19 cellular contexts compared by ENCODE assay signal in the genomic region with DNA sequence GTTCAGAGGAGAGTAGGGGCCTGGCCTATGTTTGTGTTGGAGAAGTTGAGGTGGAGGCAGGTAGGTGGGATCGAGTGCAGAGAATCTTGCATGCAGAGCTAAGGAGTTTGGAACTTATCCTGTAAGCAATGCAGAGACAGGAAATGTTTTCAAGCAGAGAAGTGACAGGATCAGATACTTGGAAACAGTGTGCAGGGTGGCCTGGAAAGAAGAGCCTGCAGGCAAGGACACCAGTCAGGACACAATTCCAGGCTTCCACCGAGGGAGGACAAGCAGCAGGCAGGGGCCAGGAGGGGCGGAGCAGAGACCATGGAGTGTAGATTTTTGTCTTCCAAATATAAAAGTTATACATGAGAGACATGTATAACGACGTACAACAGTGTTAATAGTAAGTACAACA. TPM values are rescaled to one million over a fixed set of nuclear protein-coding genes. Genes with fewer than 3 reads are reported as not detected.
DNase-seq lines count a peak whose midpoint lies in the region; FAIRE-seq and TF ChIP-seq lines count a peak whose summit lies in the region.
"Had no signal": no experiment of that assay in that cellular context is flagged by ENCODE, and none has a peak within 500 bp of the region (broad histone marks: within the 10 kb centered on the region; RNA-seq: fewer than 3 reads in every experiment).

No MANE protein-coding gene starts in this region.

- H3K4me1 ChIP-seq in HEK293 (ENCODE audit: control insufficient read depth, insufficient read depth, low read length): no peaks in the 10 kb centered on the region
- no peaks in the 10 kb centered on the region for H3K4me1 ChIP-seq in smooth muscle cell (ENCODE audit: low read depth)

- H3K79me2 ChIP-seq in smooth muscle cell (ENCODE audit: low read depth): no peaks in the 10 kb centered on the region

- H3K27ac ChIP-seq in HEK293 (ENCODE audit: extremely low read depth, low read depth, low read length) (no peak overlapping the region), smooth muscle cell (ENCODE audit: low read depth) (no peak overlapping the region)

- no peaks in the 10 kb centered on the region for H3K27me3 ChIP-seq in smooth muscle cell (ENCODE audit: low read depth)

- H3K36me3 Mint-ChIP-seq in activated naive CD4-positive, alpha-beta T cell treated with anti-CD3 and anti-CD28 coated beads for 36 hours (ENCODE audit: low read depth): no peaks in the 10 kb centered on the region
- H3K36me3 Mint-ChIP-seq in activated T-helper 2 cell treated with anti-CD3 and anti-CD28 coated beads, Interferon-gamma antibody, Interleukin-2, Interleukin-4, amounts not matched to agents 10 μg/mL and 5 μg/mL and 100 μg/mL, durations not matched to agents 14 hours and 24 hours and 36 hours (ENCODE audit: low read depth): no peaks in the 10 kb centered on the region

- intact Hi-C loops in activated naive CD4-positive, alpha-beta T cell treated with anti-CD3 and anti-CD28 coated beads for 36 hours (cut with micrococcal nuclease): no loop called here
- intact Hi-C loops in activated T-helper 2 cell treated with anti-CD3 and anti-CD28 coated beads, Interferon-gamma antibody, Interleukin-2, Interleukin-4, amounts not matched to agents 10 μg/mL and 5 μg/mL and 100 μg/mL, durations not matched to agents 14 hours and 24 hours and 36 hours (cut with micrococcal nuclease): no loop called here

- H3K27ac Mint-ChIP-seq in activated naive CD4-positive, alpha-beta T cell treated with anti-CD3 and anti-CD28 coated beads for 36 hours: no peak overlapping the region
- H3K27ac Mint-ChIP-seq in activated T-helper 2 cell treated with anti-CD3 and anti-CD28 coated beads, Interferon-gamma antibody, Interleukin-2, Interleukin-4, amounts not matched to agents 10 μg/mL and 5 μg/mL and 100 μg/mL, durations not matched to agents 14 hours and 24 hours and 36 hours: no peak overlapping the region
- H3K27ac Mint-ChIP-seq: CD4-positive, alpha-beta T cell had no signal

- no peak overlapping the region for H3K4me2 ChIP-seq in smooth muscle cell

- no peaks in the 10 kb centered on the region for H4K20me1 ChIP-seq in smooth muscle cell (ENCODE audit: low read depth)

- DNase-seq in ELF-1 (ENCODE audit: low read depth, low spot score) (peak; percentile 62), islet precursor cell (peak; percentile 79), smooth muscle cell (lab: John Stamatoyannopoulos, UW; ENCODE audit: unreplicated experiment) (no peak), D721Med (ENCODE audit: insufficient read length, low spot score) (no peak)
- DNase-seq in activated naive CD4-positive, alpha-beta T cell treated with anti-CD3 and anti-CD28 coated beads for 36 hours: no peak
- no peak for DNase-seq in activated T-helper 2 cell treated with anti-CD3 and anti-CD28 coated beads, Interferon-gamma antibody, Interleukin-2, Interleukin-4, amounts not matched to agents 10 μg/mL and 5 μg/mL and 100 μg/mL, durations not matched to agents 14 hours and 24 hours and 36 hours (ENCODE audit: low spot score)
- DNase-seq: ACHN; C1 segment of cervical spinal cord; Calu3; CD4-positive, alpha-beta T cell; DMS79; IMR-90; KG1 had no signal

- FAIRE-seq in D721Med (lab: Jason Lieb, UNC): no peak
- FAIRE-seq: G401.6, GM12891, GM19239 had no signal

- no peaks in the 10 kb centered on the region for H3F3A ChIP-seq in smooth muscle cell (ENCODE audit: low read depth)

- no peak overlapping the region for H3K4me3 Mint-ChIP-seq in activated naive CD4-positive, alpha-beta T cell treated with anti-CD3 and anti-CD28 coated beads for 36 hours
- no peak overlapping the region for H3K4me3 Mint-ChIP-seq in activated T-helper 2 cell treated with anti-CD3 and anti-CD28 coated beads, Interferon-gamma antibody, Interleukin-2, Interleukin-4, amounts not matched to agents 10 μg/mL and 5 μg/mL and 100 μg/mL, durations not matched to agents 14 hours and 24 hours and 36 hours (ENCODE audit: low read depth)
- H3K4me3 Mint-ChIP-seq: CD4-positive, alpha-beta T cell had no signal

- no peak for TF ChIP-seq CTCF in HEK293 (tag by site-specific recombination; IDR thresholded peaks at IDR 0.05)
- no peak for TF ChIP-seq CTCF in smooth muscle cell (IDR thresholded peaks at IDR 0.05; ENCODE audit: borderline replicate concordance, insufficient read depth, poor library complexity, severe bottlenecking)
- no peak for TF ChIP-seq CTCF in D721Med (IDR thresholded peaks at IDR 0.05; ENCODE audit: insufficient read depth, missing control alignments)

- H2AFZ ChIP-seq in smooth muscle cell (ENCODE audit: low read depth): peak overlapping the region; percentile 16

- no peak overlapping the region for H3K9ac ChIP-seq in smooth muscle cell (ENCODE audit: low read depth)

- H3K4me3 ChIP-seq in HEK293 (ENCODE audit: low read depth, low read length) (no peak overlapping the region), smooth muscle cell (no peak overlapping the region)

- no peaks in the 10 kb centered on the region for H3K4me1 Mint-ChIP-seq in activated naive CD4-positive, alpha-beta T cell treated with anti-CD3 and anti-CD28 coated beads for 36 hours (ENCODE audit: low read depth)
- no peaks in the 10 kb centered on the region for H3K4me1 Mint-ChIP-seq in activated T-helper 2 cell treated with anti-CD3 and anti-CD28 coated beads, Interferon-gamma antibody, Interleukin-2, Interleukin-4, amounts not matched to agents 10 μg/mL and 5 μg/mL and 100 μg/mL, durations not matched to agents 14 hours and 24 hours and 36 hours (ENCODE audit: low read depth)

- H3K27me3 Mint-ChIP-seq in activated naive CD4-positive, alpha-beta T cell treated with anti-CD3 and anti-CD28 coated beads for 36 hours (ENCODE audit: low read depth): no peaks in the 10 kb centered on the region
- H3K27me3 Mint-ChIP-seq in activated T-helper 2 cell treated with anti-CD3 and anti-CD28 coated beads, Interferon-gamma antibody, Interleukin-2, Interleukin-4, amounts not matched to agents 10 μg/mL and 5 μg/mL and 100 μg/mL, durations not matched to agents 14 hours and 24 hours and 36 hours (ENCODE audit: low read depth): peaks cover 12% of the 10 kb centered on the region
- H3K27me3 Mint-ChIP-seq: CD4-positive, alpha-beta T cell had no signal

- 60% methylated on average over 5 of the region's 5 CpGs for WGBS in smooth muscle cell (ENCODE audit: low lambda C conversion rate)

- H3K9me3 ChIP-seq in HEK293 (ENCODE audit: control insufficient read depth, insufficient read depth, low read depth, low read length): no peaks in the 10 kb centered on the region
- no peaks in the 10 kb centered on the region for H3K9me3 ChIP-seq in smooth muscle cell (replicated peaks; ENCODE audit: low read depth)

- H3K36me3 ChIP-seq in HEK293 (ENCODE audit: control insufficient read depth in 2 of 2, insufficient read depth in 1 of 2, low read length in 2 of 2): no peaks in the 10 kb centered on the region
- no peaks in the 10 kb centered on the region for H3K36me3 ChIP-seq in smooth muscle cell (ENCODE audit: low read depth)

- CTCF ChIA-PET in HEK293 (lab: Yijun Ruan, JAX): interaction anchor here (0.6 kb wide), 2 partner anchors 14 to 128 kb away, joined by 4 to 5 read pairs; no protein-coding TSS in a partner anchor
- CTCF ChIA-PET in activated naive CD4-positive, alpha-beta T cell treated with anti-CD3 and anti-CD28 coated beads for 36 hours (lab: Charles Lee): no interaction called here

- POLR2A ChIA-PET in HEK293 (lab: Yijun Ruan, JAX): no interaction called here

- H3K9me3 Mint-ChIP-seq in activated naive CD4-positive, alpha-beta T cell treated with anti-CD3 and anti-CD28 coated beads for 36 hours: no peaks in the 10 kb centered on the region
- H3K9me3 Mint-ChIP-seq in activated T-helper 2 cell treated with anti-CD3 and anti-CD28 coated beads, Interferon-gamma antibody, Interleukin-2, Interleukin-4, amounts not matched to agents 10 μg/mL and 5 μg/mL and 100 μg/mL, durations not matched to agents 14 hours and 24 hours and 36 hours: no peaks in the 10 kb centered on the region
- H3K9me3 Mint-ChIP-seq: CD4-positive, alpha-beta T cell had no signal

TF ChIP-seq in HEK293, 187 proteins besides CTCF, POLR2A, EP300 and RAD21:
- TF ChIP-seq ZNF701 (tag by site-specific recombination; IDR thresholded peaks at IDR 0.05) (no peak), ZBTB17 (tag by site-specific recombination; IDR thresholded peaks at IDR 0.05) (peak; percentile 41; the same call in 1 of the 2 replicates), FEZF1 (tag by site-specific recombination; IDR thresholded peaks at IDR 0.05) (no peak)

RNA-seq across cellular contexts. Expression of gene CECR2, which starts 26.9 kb away (rescaled TPM):
- 2.8 and 3.0 TPM in 2 replicates for total RNA-seq in smooth muscle cell
- 0.67 and 1.4 TPM in 2 replicates for polyA plus RNA-seq in smooth muscle cell
- under 1 TPM in 1 of 2 experiments, not detected in 1; 0.17 TPM for total RNA-seq in activated naive CD4-positive, alpha-beta T cell treated with anti-CD3 and anti-CD28 coated beads for 36 hours
- total RNA-seq in activated T-helper 2 cell treated with anti-CD3 and anti-CD28 coated beads, Interferon-gamma antibody, Interleukin-2, Interleukin-4, amounts not matched to agents 10 μg/mL and 5 μg/mL and 100 μg/mL, durations not matched to agents 14 hours and 24 hours and 36 hours: not detected in 2 replicates
- total RNA-seq: A172; CD4-positive, alpha-beta T cell; HT-29; IMR-90 had no signal

Comparison
In these comparisons a context has a peak if more than half of its experiments do, and no peak if none do; other contexts are left out.
1. DNase-seq: peak in ELF-1 (single experiment) and islet precursor cell (single experiment); none in smooth muscle cell (single experiment), activated naive CD4-positive, alpha-beta T cell treated with anti-CD3 and anti-CD28 coated beads for 36 hours (single experiment), activated T-helper 2 cell treated with anti-CD3 and anti-CD28 coated beads, Interferon-gamma antibody, Interleukin-2, Interleukin-4, amounts not matched to agents 10 μg/mL and 5 μg/mL and 100 μg/mL, durations not matched to agents 14 hours and 24 hours and 36 hours (single experiment) and D721Med (single experiment).